ENCODE assay signal across 25 cellular contexts in the genomic region with DNA sequence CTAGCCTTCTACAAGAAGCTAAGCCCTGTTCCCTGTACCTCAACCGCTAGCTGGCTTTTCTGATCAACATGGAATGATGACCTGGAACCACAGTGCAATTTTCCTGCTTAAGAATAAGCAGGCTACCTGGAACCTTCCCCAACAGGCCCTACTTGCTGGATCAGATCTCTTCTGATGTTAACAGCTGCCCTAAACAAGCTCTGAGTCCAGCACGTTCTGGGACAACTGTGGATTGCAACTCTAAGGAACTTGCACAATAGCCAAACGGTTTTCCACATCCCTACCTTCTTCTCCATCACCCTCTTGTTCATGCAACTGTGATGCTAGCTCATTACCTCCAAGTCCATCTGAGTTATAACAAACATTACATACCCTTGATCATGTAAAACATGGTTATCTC. TPM values are rescaled to one million over a fixed set of nuclear protein-coding genes. Genes with fewer than 3 reads are reported as not detected.
DNase-seq lines count a peak whose midpoint lies in the region; ATAC-seq and TF ChIP-seq lines count a peak whose summit lies in the region.
"Had no signal": no experiment of that assay in that cellular context is flagged by ENCODE, and none has a peak within 500 bp of the region (broad histone marks: within the 10 kb centered on the region; RNA-seq: fewer than 3 reads in every experiment).

No MANE protein-coding gene starts in this region.

- TF ChIP-seq CTCF in glutamatergic neuron (IDR thresholded peaks at IDR 0.05; ENCODE audit: partially characterized antibody, unreplicated experiment), result no peak

- H3K9me3 Mint-ChIP-seq in activated T-cell treated with anti-CD3 and anti-CD28 coated beads, Interleukin-2, amount 50 U/mL, for 24 hours, result no peaks in the 10 kb centered on the region
- no peaks in the 10 kb centered on the region for H3K9me3 Mint-ChIP-seq in activated T-helper 17 cell treated with anti-CD3 and anti-CD28 coated beads, Interleukin-2, amount 50 U/mL, for 72 hours
- peaks cover 25% of the 10 kb centered on the region for H3K9me3 Mint-ChIP-seq in glutamatergic neuron (ENCODE audit: unreplicated experiment)
- peaks cover 2% of the 10 kb centered on the region for H3K9me3 Mint-ChIP-seq in stimulated activated memory B cell treated with anti-CD40 and anti-IgM and Interleukin-4, amounts not matched to agents 10 μg/mL and 1 μg/mL and 100 μg/mL, for 72 hours
- H3K9me3 Mint-ChIP-seq: activated CD4-positive, alpha-beta memory T cell treated with anti-CD3 and anti-CD28 coated beads, Interleukin-2, amount 10 ng/mL, durations not matched to agents 7 days and 5 days; CD8-positive, alpha-beta T cell; T-cell had no signal

- peaks cover 87% of the 10 kb centered on the region for H3K4me1 Mint-ChIP-seq in activated T-cell treated with anti-CD3 and anti-CD28 coated beads, Interleukin-2, amount 50 U/mL, for 24 hours (ENCODE audit: low read depth)
- peaks cover 50% of the 10 kb centered on the region for H3K4me1 Mint-ChIP-seq in activated T-helper 17 cell treated with anti-CD3 and anti-CD28 coated beads, Interleukin-2, amount 50 U/mL, for 72 hours
- peaks cover 91% of the 10 kb centered on the region for H3K4me1 Mint-ChIP-seq in glutamatergic neuron (ENCODE audit: low read depth, unreplicated experiment)
- H3K4me1 Mint-ChIP-seq in stimulated activated memory B cell treated with anti-CD40 and anti-IgM and Interleukin-4, amounts not matched to agents 10 μg/mL and 1 μg/mL and 100 μg/mL, for 72 hours, result peaks cover 81% of the 10 kb centered on the region

- no peak for ATAC-seq in activated T-helper 17 cell treated with anti-CD3 and anti-CD28 coated beads, Interleukin-2, amount 50 U/mL, for 72 hours (replicated peaks)
- no peak for ATAC-seq in stimulated activated memory B cell treated with anti-CD40 and anti-IgM and Interleukin-4, amounts not matched to agents 10 μg/mL and 1 μg/mL and 100 μg/mL, for 72 hours
- ATAC-seq in GM21529 (IDR thresholded peaks at IDR 0.05; ENCODE audit: unreplicated experiment), result no peak
- ATAC-seq: activated CD4-positive, CD25-positive, alpha-beta regulatory T cell treated with anti-CD3 and anti-CD28 coated beads, Interleukin-2, amount 50 U/mL, for 24 hours; activated naive CD4-positive, alpha-beta T cell treated with anti-CD3 and anti-CD28 coated beads, Interleukin-2, amount 50 U/mL, for 72 hours; CD8-positive, alpha-beta T cell; heart left ventricle; mucosa of descending colon had no signal

- H3K4me3 Mint-ChIP-seq in activated T-cell treated with anti-CD3 and anti-CD28 coated beads, Interleukin-2, amount 50 U/mL, for 24 hours, result no peak overlapping the region
- no peak overlapping the region for H3K4me3 Mint-ChIP-seq in activated T-helper 17 cell treated with anti-CD3 and anti-CD28 coated beads, Interleukin-2, amount 50 U/mL, for 72 hours
- peak overlapping the region; percentile 87 for H3K4me3 Mint-ChIP-seq in glutamatergic neuron (ENCODE audit: unreplicated experiment)
- H3K4me3 Mint-ChIP-seq in stimulated activated memory B cell treated with anti-CD40 and anti-IgM and Interleukin-4, amounts not matched to agents 10 μg/mL and 1 μg/mL and 100 μg/mL, for 72 hours, result no peak overlapping the region
- H3K4me3 Mint-ChIP-seq: activated CD4-positive, alpha-beta memory T cell treated with anti-CD3 and anti-CD28 coated beads, Interleukin-2, amount 10 ng/mL, durations not matched to agents 7 days and 5 days had no signal

- H3K36me3 Mint-ChIP-seq in activated T-cell treated with anti-CD3 and anti-CD28 coated beads, Interleukin-2, amount 50 U/mL, for 24 hours (ENCODE audit: low read depth), result peaks cover 2% of the 10 kb centered on the region
- no peaks in the 10 kb centered on the region for H3K36me3 Mint-ChIP-seq in activated T-helper 17 cell treated with anti-CD3 and anti-CD28 coated beads, Interleukin-2, amount 50 U/mL, for 72 hours (ENCODE audit: low read depth)
- H3K36me3 Mint-ChIP-seq in glutamatergic neuron (ENCODE audit: unreplicated experiment), result no peaks in the 10 kb centered on the region
- no peaks in the 10 kb centered on the region for H3K36me3 Mint-ChIP-seq in stimulated activated memory B cell treated with anti-CD40 and anti-IgM and Interleukin-4, amounts not matched to agents 10 μg/mL and 1 μg/mL and 100 μg/mL, for 72 hours
- H3K36me3 Mint-ChIP-seq: CD8-positive, alpha-beta T cell; T-cell had no signal

- DNase-seq in activated T-cell treated with anti-CD3 and anti-CD28 coated beads, Interleukin-2, amount 50 U/mL, for 24 hours, result no peak
- DNase-seq in activated T-cell treated with anti-CD3 and anti-CD28 coated beads, Interleukin-2, amount 50 U/mL, for 1 hour, result no peak
- DNase-seq in glutamatergic neuron, result no peak
- DNase-seq in epidermal melanocyte (ENCODE audit: insufficient read length, low spot score), result no peak
- DNase-seq in amygdala (lab: John Stamatoyannopoulos, UW), result no peak
- DNase-seq: 8988T; activated CD4-positive, alpha-beta memory T cell treated with anti-CD3 and anti-CD28 coated beads, Interleukin-2, amount 10 ng/mL, durations not matched to agents 7 days and 5 days; activated CD8-positive, alpha-beta memory T cell treated with anti-CD3 and anti-CD28 coated beads, Interleukin-2, amount 50 U/mL, for 48 hours; CD8-positive, alpha-beta T cell; effector CD4-positive, alpha-beta T cell; heart left ventricle; IMR-90; mucosa of descending colon; NCI-H1092; NCI-H1930; NCI-H2227 treated with DMSO at 0.1 percent for 48 hours; sigmoid colon; stomach; T-cell had no signal

- H3K27ac Mint-ChIP-seq in activated T-cell treated with anti-CD3 and anti-CD28 coated beads, Interleukin-2, amount 50 U/mL, for 24 hours, result peak overlapping the region; percentile 35
- peak overlapping the region; percentile 2 for H3K27ac Mint-ChIP-seq in activated T-helper 17 cell treated with anti-CD3 and anti-CD28 coated beads, Interleukin-2, amount 50 U/mL, for 72 hours
- H3K27ac Mint-ChIP-seq in glutamatergic neuron (ENCODE audit: unreplicated experiment), result peak overlapping the region; percentile 100
- peak overlapping the region; percentile 78 for H3K27ac Mint-ChIP-seq in stimulated activated memory B cell treated with anti-CD40 and anti-IgM and Interleukin-4, amounts not matched to agents 10 μg/mL and 1 μg/mL and 100 μg/mL, for 72 hours
- H3K27ac Mint-ChIP-seq: activated CD4-positive, alpha-beta memory T cell treated with anti-CD3 and anti-CD28 coated beads, Interleukin-2, amount 10 ng/mL, durations not matched to agents 7 days and 5 days; activated naive CD4-positive, alpha-beta T cell treated with anti-CD3 and anti-CD28 coated beads, Interleukin-2, amount 50 U/mL, for 72 hours; CD8-positive, alpha-beta T cell; progenitor cell of endocrine pancreas had no signal

- no peaks in the 10 kb centered on the region for H3K27me3 Mint-ChIP-seq in activated T-cell treated with anti-CD3 and anti-CD28 coated beads, Interleukin-2, amount 50 U/mL, for 24 hours
- no peaks in the 10 kb centered on the region for H3K27me3 Mint-ChIP-seq in activated T-helper 17 cell treated with anti-CD3 and anti-CD28 coated beads, Interleukin-2, amount 50 U/mL, for 72 hours
- peaks cover 18% of the 10 kb centered on the region for H3K27me3 Mint-ChIP-seq in glutamatergic neuron (ENCODE audit: unreplicated experiment)
- H3K27me3 Mint-ChIP-seq in stimulated activated memory B cell treated with anti-CD40 and anti-IgM and Interleukin-4, amounts not matched to agents 10 μg/mL and 1 μg/mL and 100 μg/mL, for 72 hours, result no peaks in the 10 kb centered on the region
- H3K27me3 Mint-ChIP-seq: activated CD4-positive, alpha-beta memory T cell treated with anti-CD3 and anti-CD28 coated beads, Interleukin-2, amount 10 ng/mL, durations not matched to agents 7 days and 5 days; T-cell had no signal

RNA-seq across cellular contexts. Expression of a gene that starts 19.8 kb away (rescaled TPM):
- total RNA-seq in activated T-helper 17 cell treated with anti-CD3 and anti-CD28 coated beads, Interleukin-2, amount 50 U/mL, for 72 hours, result 10 to 100 TPM; 17.0 to 29.2 TPM
- 278 TPM for total RNA-seq in glutamatergic neuron (ENCODE audit: unreplicated experiment)

Comparison
In these comparisons a context has a peak if more than half of its experiments do, and no peak if none do; other contexts are left out.
1. H3K27ac Mint-ChIP-seq: peak in every context shown above with its lines; median percentile 100 in glutamatergic neuron; 78 in stimulated activated memory B cell treated with anti-CD40 and anti-IgM and Interleukin-4, amounts not matched to agents 10 μg/mL and 1 μg/mL and 100 μg/mL, for 72 hours; 35 in activated T-cell treated with anti-CD3 and anti-CD28 coated beads, Interleukin-2, amount 50 U/mL, for 24 hours; 2 in activated T-helper 17 cell treated with anti-CD3 and anti-CD28 coated beads, Interleukin-2, amount 50 U/mL, for 72 hours.